13 cellular contexts compared by ENCODE assay signal in the genomic region with DNA sequence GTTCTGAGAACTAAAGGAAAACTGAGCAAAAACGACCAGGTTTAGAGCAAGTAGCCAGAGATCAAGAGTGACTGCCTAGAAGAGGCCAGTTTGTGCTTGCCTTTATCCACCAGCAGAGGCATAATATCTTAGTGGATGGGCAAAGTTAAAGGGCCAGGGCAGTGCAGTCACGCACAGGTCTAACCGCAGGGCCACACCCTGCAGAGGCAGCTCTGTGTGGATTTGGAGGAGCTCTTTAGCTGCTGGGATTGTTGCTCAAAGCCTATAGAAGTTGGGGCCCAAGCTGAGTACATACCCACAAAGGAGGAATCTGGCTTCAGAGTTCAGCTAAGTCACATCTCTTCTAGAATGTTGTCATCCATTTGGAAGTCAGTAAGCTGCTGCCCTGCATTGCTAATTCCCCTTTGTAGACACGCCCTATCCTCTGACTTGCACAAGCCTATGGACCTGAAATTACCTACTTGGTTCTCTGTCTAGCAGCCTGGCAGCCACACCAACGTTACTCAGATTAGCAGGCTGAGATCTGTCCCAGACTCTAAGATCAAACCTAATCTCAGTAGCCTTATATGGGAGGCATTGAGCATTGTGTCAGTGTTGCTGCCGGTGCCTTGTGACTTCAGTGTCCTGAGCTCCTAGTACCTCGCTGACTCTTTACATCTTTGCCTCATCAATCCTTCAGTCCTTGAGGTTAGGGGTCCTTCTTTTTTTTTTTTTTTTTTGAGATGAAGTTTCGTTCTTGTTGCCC.
DNase-seq lines count a peak whose midpoint lies in the region; ATAC-seq and TF ChIP-seq lines count a peak whose summit lies in the region.
"Had no signal": no experiment of that assay in that cellular context is flagged by ENCODE, and none has a peak within 500 bp of the region (broad histone marks: within the 10 kb centered on the region; RNA-seq: fewer than 3 reads in every experiment).

No MANE protein-coding gene starts in this region.

- TF ChIP-seq CTCF in 22Rv1 (IDR thresholded peaks at IDR 0.05) (peak; percentile 16; the same call in 1 of the 2 replicates), PC-9 (conservative IDR thresholded peaks at IDR 0.05) (no peak), fibroblast of mammary gland (conservative IDR thresholded peaks at IDR 0.05; ENCODE audit: control insufficient read depth, insufficient read depth, low read depth, low read length) (peak; percentile 7)

- CTCF ChIA-PET in PC-9 (lab: Charles Lee) = no interaction called here

- H3K4me1 ChIP-seq in PC-9 (replicated peaks; ENCODE audit: insufficient read depth) = no peaks in the 10 kb centered on the region

- no peak for ATAC-seq in HG02852 (IDR thresholded peaks at IDR 0.05; ENCODE audit: unreplicated experiment)
- no peak for ATAC-seq in HG03520 (IDR thresholded peaks at IDR 0.05; ENCODE audit: unreplicated experiment)

- H3K4me3 ChIP-seq in PC-9 (no peak overlapping the region), fibroblast of mammary gland (ENCODE audit: control insufficient read depth, low read depth, low read length) (no peak overlapping the region)
- H3K4me3 ChIP-seq: sigmoid colon, upper lobe of left lung had no signal

- no peaks in the 10 kb centered on the region for H4K20me1 ChIP-seq in PC-9 (ENCODE audit: insufficient read depth)

- H3K36me3 ChIP-seq in PC-9 (ENCODE audit: low read depth) = no peaks in the 10 kb centered on the region
- H3K36me3 ChIP-seq: sigmoid colon, upper lobe of left lung had no signal

- no peaks in the 10 kb centered on the region for H3K27me3 ChIP-seq in PC-9 (ENCODE audit: insufficient read depth, low read depth)
- H3K27me3 ChIP-seq: sigmoid colon, upper lobe of left lung had no signal

- no peaks in the 10 kb centered on the region for H3F3A ChIP-seq in PC-9 (ENCODE audit: insufficient read depth, low read depth)

- peak; percentile 36 for DNase-seq in H4 (ENCODE audit: low spot score)
- peak; percentile 31 to 49 for DNase-seq in PC-9
- DNase-seq in fibroblast of mammary gland (ENCODE audit: low read depth) = no peak
- no peak for DNase-seq in NCI-H146 treated with DMSO at 0.1 percent for 48 hours (lab: John Stamatoyannopoulos, UW; ENCODE audit: unreplicated experiment)
- DNase-seq in RPMI8226 = no peak
- DNase-seq: amniotic stem cell, NCI-H187 treated with DMSO at 0.1 percent for 48 hours, sigmoid colon, upper lobe of left lung had no signal

- POLR2A ChIA-PET in PC-9 (lab: Charles Lee; ENCODE audit: unreplicated experiment) = interaction anchor here (0.6 kb wide), 2 partner anchors 12 to 1120 kb away, joined by 4 read pairs; no protein-coding TSS in a partner anchor

- no peak overlapping the region for H2AFZ ChIP-seq in PC-9

- BruUV-seq in PC-9 (replicated peaks; lab: Mats Ljungman, UMichigan) = no TSS peak

- H3K4me2 ChIP-seq in PC-9 = no peak overlapping the region

- no peaks in the 10 kb centered on the region for H3K9me2 ChIP-seq in PC-9 (ENCODE audit: insufficient read depth)

- H3K79me2 ChIP-seq in PC-9 (ENCODE audit: low read depth) = no peaks in the 10 kb centered on the region

- H3K27ac ChIP-seq in 22Rv1 (no peak overlapping the region), PC-9 (no peak overlapping the region)
- H3K27ac ChIP-seq: sigmoid colon, upper lobe of left lung, VCaP had no signal

- intact Hi-C loops in PC-9 (cut with micrococcal nuclease; ENCODE audit: unreplicated experiment) = no loop called here

- no peaks in the 10 kb centered on the region for H3K9me3 ChIP-seq in PC-9 (ENCODE audit: insufficient read depth, low read depth)
- H3K9me3 ChIP-seq: sigmoid colon, upper lobe of left lung had no signal

Comparison
In these comparisons a context has a peak if more than half of its experiments do, and no peak if none do; other contexts are left out.
1. DNase-seq: peak in H4 (single experiment) and PC-9 (2 of 2); none in fibroblast of mammary gland (single experiment), NCI-H146 treated with DMSO at 0.1 percent for 48 hours (single experiment) and RPMI8226 (single experiment).